In the genomic region with DNA sequence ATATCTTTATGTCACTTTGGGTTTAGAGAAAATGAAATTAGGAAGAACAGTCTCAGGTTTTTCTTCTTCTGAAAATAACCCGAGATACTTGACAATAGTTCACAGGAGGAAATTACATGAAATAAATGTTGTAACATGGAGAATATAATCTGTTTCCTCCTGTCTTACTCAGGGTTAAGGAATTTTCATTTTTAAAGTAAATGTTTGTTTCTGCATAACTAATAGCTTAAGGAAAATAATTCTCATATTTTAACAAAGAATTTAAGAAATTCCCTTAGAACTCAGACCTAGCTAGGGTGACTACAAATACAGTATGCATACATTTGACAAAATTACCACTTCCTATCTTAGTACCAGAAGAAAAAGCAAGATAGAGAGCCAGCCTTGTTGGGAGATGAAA, we compare ENCODE assay signal across 23 cellular contexts. TPM values are rescaled to one million over a fixed set of nuclear protein-coding genes. Genes with fewer than 3 reads are reported as not detected.
DNase-seq lines count a peak whose midpoint lies in the region; ATAC-seq, FAIRE-seq and TF ChIP-seq lines count a peak whose summit lies in the region.
"Had no signal": no experiment of that assay in that cellular context is flagged by ENCODE, and none has a peak within 500 bp of the region (broad histone marks: within the 10 kb centered on the region; RNA-seq: fewer than 3 reads in every experiment).

No MANE protein-coding gene starts in this region.

- intact Hi-C loops in endothelial cell of umbilical vein (cut with micrococcal nuclease), result no loop called here
- intact Hi-C loops in activated CD4-positive, alpha-beta memory T cell treated with anti-CD3 and anti-CD28 coated beads for 36 hours (cut with micrococcal nuclease), result no loop called here
- intact Hi-C loops in thyroid gland (cut with DNase I), result no loop called here

- no peaks in the 10 kb centered on the region for H3K9me3 ChIP-seq in HUES48 (ENCODE audit: control insufficient read depth, insufficient read depth, low read length)
- H3K9me3 ChIP-seq in endothelial cell of umbilical vein (replicated peaks; ENCODE audit: control insufficient read depth, insufficient read depth, low read length), result no peaks in the 10 kb centered on the region
- H3K9me3 ChIP-seq in thyroid gland, result no peaks in the 10 kb centered on the region
- H3K9me3 ChIP-seq: Caco-2, SJSA1 had no signal

- CTCF ChIA-PET in endothelial cell of umbilical vein (lab: Charles Lee), result interaction anchor here (1.3 kb wide), 1 partner anchor 59 kb away, joined by 3 read pairs; no protein-coding TSS in a partner anchor
- CTCF ChIA-PET in activated CD4-positive, alpha-beta memory T cell treated with anti-CD3 and anti-CD28 coated beads for 36 hours (lab: Charles Lee), result interaction anchor here (1.2 kb wide), 1 partner anchor 9 kb away, joined by 4 read pairs; no protein-coding TSS in a partner anchor

- H3K79me2 ChIP-seq in endothelial cell of umbilical vein (ENCODE audit: control insufficient read depth, insufficient read depth, low read length), result no peaks in the 10 kb centered on the region

- H3K9me1 ChIP-seq in endothelial cell of umbilical vein (replicated peaks; ENCODE audit: control insufficient read depth, extremely low read depth, insufficient read depth, low read length), result no peaks in the 10 kb centered on the region

- peak overlapping the region; percentile 46; the same call in 1 of the 2 replicates for H3K9ac ChIP-seq in HUES48 (ENCODE audit: low read depth, low read length)
- H3K9ac ChIP-seq in endothelial cell of umbilical vein (replicated peaks; ENCODE audit: extremely low read depth, insufficient read depth, low read length), result no peak overlapping the region
- H3K9ac ChIP-seq: BLaER1 treated with 17β-estradiol and CSF1 and Interleukin-3, amounts not matched to agents 10 nM and 100 nM had no signal

- peaks cover 5% of the 10 kb centered on the region for H3K27me3 Mint-ChIP-seq in activated CD4-positive, alpha-beta memory T cell treated with anti-CD3 and anti-CD28 coated beads for 36 hours

- TF ChIP-seq POLR2A in endothelial cell of umbilical vein (IDR thresholded peaks at IDR 0.05; ENCODE audit: low read depth, low read length) (no peak), thyroid gland (IDR thresholded peaks at IDR 0.05) (no peak)

- no peaks in the 10 kb centered on the region for H3K36me3 Mint-ChIP-seq in activated CD4-positive, alpha-beta memory T cell treated with anti-CD3 and anti-CD28 coated beads for 36 hours
- H3K36me3 Mint-ChIP-seq: CD4-positive, alpha-beta memory T cell had no signal

- H3K36me3 ChIP-seq in HUES48 (ENCODE audit: control insufficient read depth, insufficient read depth, low read length), result no peaks in the 10 kb centered on the region
- H3K36me3 ChIP-seq in endothelial cell of umbilical vein (ENCODE audit: control insufficient read depth in 2 of 2, extremely low read depth in 1 of 2, insufficient read depth in 2 of 2, low read length in 2 of 2), result no peaks in the 10 kb centered on the region
- H3K36me3 ChIP-seq in thyroid gland, result no peaks in the 10 kb centered on the region
- H3K36me3 ChIP-seq: BLaER1 treated with 17β-estradiol and CSF1 and Interleukin-3, amounts not matched to agents 10 nM and 100 nM; SJSA1 had no signal

- POLR2A ChIA-PET in endothelial cell of umbilical vein (lab: Charles Lee), result no interaction called here
- POLR2A ChIA-PET in activated CD4-positive, alpha-beta memory T cell treated with anti-CD3 and anti-CD28 coated beads for 36 hours (lab: Charles Lee), result no interaction called here

- H3K27me3 ChIP-seq in HUES48 (ENCODE audit: control insufficient read depth, insufficient read depth, low read length) (no peaks in the 10 kb centered on the region), endothelial cell of umbilical vein (ENCODE audit: control insufficient read depth in 2 of 2, insufficient read depth in 2 of 2, low read length in 2 of 2) (no peaks in the 10 kb centered on the region), thyroid gland (no peaks in the 10 kb centered on the region)
- H3K27me3 ChIP-seq: BLaER1 treated with 17β-estradiol and CSF1 and Interleukin-3, amounts not matched to agents 10 nM and 100 nM; SJSA1 had no signal

- peak overlapping the region; percentile 96 for H3K27ac ChIP-seq in HUES48 (ENCODE audit: low read depth, low read length)
- H3K27ac ChIP-seq in endothelial cell of umbilical vein (ENCODE audit: insufficient read depth, low read depth, low read length), result no peak overlapping the region
- H3K27ac ChIP-seq in thyroid gland, result no peak overlapping the region
- H3K27ac ChIP-seq: BLaER1 treated with 17β-estradiol and CSF1 and Interleukin-3, amounts not matched to agents 10 nM and 100 nM; SJSA1 had no signal

- TF ChIP-seq CTCF in endothelial cell of umbilical vein (IDR thresholded peaks at IDR 0.05; ENCODE audit: extremely low read depth in 1 of 2, insufficient read depth in 1 of 2, low read depth in 1 of 2, low read length in 2 of 2), result no peak
- no peak for TF ChIP-seq CTCF in thyroid gland (IDR thresholded peaks at IDR 0.05)

- no TSS peak for BruUV-seq in endothelial cell of umbilical vein (replicated peaks; lab: Mats Ljungman, UMichigan)

- DNase-seq in endothelial cell of umbilical vein (ENCODE audit: low read depth, low spot score) (no peak), Kasumi-1 (lab: John Stamatoyannopoulos, UW) (no peak), thyroid gland (no peak)
- no peak for DNase-seq in activated CD4-positive, alpha-beta memory T cell treated with anti-CD3 and anti-CD28 coated beads for 36 hours
- DNase-seq: Caco-2; CD4-positive, alpha-beta memory T cell; DND-41; KG1; MV-4-11; NCI-H1105 treated with DMSO at 0.1 percent for 48 hours; NCI-H1694; NCI-H2081; NCI-H2171; NCI-H524 treated with DMSO at 0.1 percent for 48 hours; NCI-H82 had no signal

- 78 to 81% methylated on average over 1 of the region's 1 CpG for WGBS in thyroid gland, 2 donors

- H3K4me1 ChIP-seq in HUES48 (ENCODE audit: control insufficient read depth, insufficient read depth, low read length) (peaks cover 39% of the 10 kb centered on the region), endothelial cell of umbilical vein (ENCODE audit: control insufficient read depth, extremely low read depth, insufficient read depth, low read length) (peaks cover 12% of the 10 kb centered on the region), thyroid gland (no peaks in the 10 kb centered on the region)
- H3K4me1 ChIP-seq: BLaER1 treated with 17β-estradiol and CSF1 and Interleukin-3, amounts not matched to agents 10 nM and 100 nM; Caco-2 had no signal

- H3K4me3 ChIP-seq in HUES48 (ENCODE audit: low read depth, low read length) (peak overlapping the region; percentile 12; the same call in 1 of the 2 replicates), endothelial cell of umbilical vein (replicated peaks in 1 of 3; ENCODE audit: insufficient read depth in 1 of 3, low read depth in 1 of 3, low read length in 3 of 3) (no peak overlapping the region), thyroid gland (replicated peaks in 1 of 3) (no peak overlapping the region)
- H3K4me3 ChIP-seq: BLaER1 treated with 17β-estradiol and CSF1 and Interleukin-3, amounts not matched to agents 10 nM and 100 nM; SJSA1 had no signal

- ATAC-seq in SK-N-SH treated with all-trans-retinoic acid at 6 μM for 48 hours, result peak; percentile 31
- no peak for ATAC-seq in HG03039 (IDR thresholded peaks at IDR 0.05; ENCODE audit: unreplicated experiment)
- ATAC-seq: HepG2, Right ventricle myocardium inferior had no signal

- no peaks in the 10 kb centered on the region for H4K20me1 ChIP-seq in endothelial cell of umbilical vein (replicated peaks; ENCODE audit: control insufficient read depth, extremely low read depth, insufficient read depth, low read length)
- H4K20me1 ChIP-seq: BLaER1 treated with 17β-estradiol and CSF1 and Interleukin-3, amounts not matched to agents 10 nM and 100 nM had no signal

- no peaks in the 10 kb centered on the region for H3K4me1 Mint-ChIP-seq in activated CD4-positive, alpha-beta memory T cell treated with anti-CD3 and anti-CD28 coated beads for 36 hours (ENCODE audit: low read depth)
- H3K4me1 Mint-ChIP-seq: CD4-positive, alpha-beta memory T cell had no signal

- no peaks in the 10 kb centered on the region for H3K9me3 Mint-ChIP-seq in activated CD4-positive, alpha-beta memory T cell treated with anti-CD3 and anti-CD28 coated beads for 36 hours

- no peak overlapping the region for H3K27ac Mint-ChIP-seq in activated CD4-positive, alpha-beta memory T cell treated with anti-CD3 and anti-CD28 coated beads for 36 hours
- H3K27ac Mint-ChIP-seq: CD4-positive, alpha-beta memory T cell had no signal

- no peak for FAIRE-seq in endothelial cell of umbilical vein (lab: Jason Lieb, UNC)
- FAIRE-seq: GM12892, HepG2 had no signal

- dilution Hi-C loops in endothelial cell of umbilical vein (cut with MboI; ENCODE audit: extremely low pct_ligation_motif_present, low sequenced_read_pairs), result no loop called here

- no peak overlapping the region for H3K4me3 Mint-ChIP-seq in activated CD4-positive, alpha-beta memory T cell treated with anti-CD3 and anti-CD28 coated beads for 36 hours
- H3K4me3 Mint-ChIP-seq: CD4-positive, alpha-beta memory T cell had no signal

- peak overlapping the region; percentile 82 for H2AFZ ChIP-seq in endothelial cell of umbilical vein (ENCODE audit: low read depth, low read length)

- H3K4me2 ChIP-seq in endothelial cell of umbilical vein (ENCODE audit: insufficient read depth, low read length), result no peak overlapping the region
- H3K4me2 ChIP-seq: BLaER1 treated with 17β-estradiol and CSF1 and Interleukin-3, amounts not matched to agents 10 nM and 100 nM had no signal

TF ChIP-seq in SK-N-SH treated with all-trans-retinoic acid at 6 μM for 48 hours, 23 proteins besides CTCF, POLR2A, EP300 and RAD21 (continues in another document):
- TF ChIP-seq SNAI2 (CRISPR knock-in tag; IDR thresholded peaks at IDR 0.05), result no peak
- TF ChIP-seq ISL1 (CRISPR knock-in tag; IDR thresholded peaks at IDR 0.05), result no peak
- no peak for TF ChIP-seq ZFP3 (CRISPR knock-in tag; IDR thresholded peaks at IDR 0.05)

TF ChIP-seq in endothelial cell of umbilical vein, 7 proteins besides CTCF, POLR2A, EP300 and RAD21 (continues in another document):
- no peak for TF ChIP-seq GATA2 (IDR thresholded peaks at IDR 0.05; ENCODE audit: insufficient read depth, insufficient read length, low read depth, low read length)
- no peak for TF ChIP-seq POLR2AphosphoS5 (IDR thresholded peaks at IDR 0.05; ENCODE audit: insufficient read depth, low read depth, low read length)
- no peak for TF ChIP-seq MYC (IDR thresholded peaks at IDR 0.05; ENCODE audit: low read depth, low read length)

RNA-seq across cellular contexts. Expression of gene SPRY1, which starts 17.2 kb away (rescaled TPM):
- 43.7 and 59.6 TPM in 2 replicates for total RNA-seq in endothelial cell of umbilical vein
- polyA plus RNA-seq in endothelial cell of umbilical vein, result 12.5 and 14.1 TPM in 2 replicates
- polyA plus RNA-seq in endothelial cell of umbilical vein (2011; cell fraction: cytosol; rRNA removed), result 7.7 and 9.2 TPM in 2 replicates
- 13.9 and 17.0 TPM in 2 replicates for polyA plus RNA-seq in endothelial cell of umbilical vein (2011; cell fraction: nucleus; rRNA removed)
- 5.0 and 5.8 TPM in 2 replicates for polyA plus RNA-seq in endothelial cell of umbilical vein (2012)
- polyA minus RNA-seq in endothelial cell of umbilical vein, result 18.6 and 19.6 TPM in 2 replicates
- not detected for polyA minus RNA-seq in endothelial cell of umbilical vein (2011; cell fraction: cytosol; rRNA and poly(A)+ RNA removed)
- 20.7 and 22.4 TPM in 2 replicates for polyA minus RNA-seq in endothelial cell of umbilical vein (2011; cell fraction: nucleus; rRNA and poly(A)+ RNA removed)
- total RNA-seq in activated CD4-positive, alpha-beta memory T cell treated with anti-CD3 and anti-CD28 coated beads for 36 hours, result 10 to 100 TPM; 11.1 to 14.0 TPM
- 100 to 1,000 TPM in 2 of 4 donors, 10 to 100 TPM in 2; 52.2 to 142 (median 100) TPM for total RNA-seq in thyroid gland
